In genomic region chr6:101077344-101077743, GRCh38 we compare ENCODE assay signal across 25 cellular contexts.
"Had no signal": no experiment of that assay in that cellular context is flagged by ENCODE, and none has a peak within 500 bp of the region (broad histone marks: within the 10 kb centered on the region; RNA-seq: fewer than 3 reads in every experiment).

No MANE protein-coding gene starts in this region.

- H3K79me2 ChIP-seq: hepatocyte had no signal

- ATAC-seq: effector memory CD8-positive, alpha-beta T cell; esophagus mucosa; foreskin keratinocyte; gastrocnemius medialis; gastroesophageal sphincter; heart left ventricle; heart right ventricle had no signal

- H2AFZ ChIP-seq: hepatocyte had no signal

- H3K36me3 ChIP-seq: colonic mucosa, esophagus muscularis mucosa, esophagus squamous epithelium, gastrocnemius medialis, gastroesophageal sphincter, heart left ventricle, heart right ventricle had no signal

- H3K9me3 ChIP-seq: colonic mucosa, esophagus squamous epithelium, gastrocnemius medialis had no signal

- H3K27me3 ChIP-seq: colonic mucosa, dorsolateral prefrontal cortex, esophagus muscularis mucosa, esophagus squamous epithelium, foreskin keratinocyte, gastrocnemius medialis, gastroesophageal sphincter, heart left ventricle, heart right ventricle, hepatocyte had no signal

- H3K4me2 ChIP-seq: hepatocyte had no signal

- H3K27ac ChIP-seq: colonic mucosa, coronary artery, dorsolateral prefrontal cortex, epithelial cell of prostate, esophagus muscularis mucosa, esophagus squamous epithelium, foreskin keratinocyte, gastrocnemius medialis, gastroesophageal sphincter, heart left ventricle, heart right ventricle, hepatocyte had no signal

- H3K4me1 ChIP-seq: colonic mucosa, esophagus squamous epithelium, gastrocnemius medialis, heart left ventricle, heart right ventricle had no signal

- DNase-seq: colonic mucosa; cortex of kidney; dermis blood vessel endothelial cell; dorsolateral prefrontal cortex; effector CD4-positive, alpha-beta T cell; effector CD8-positive, alpha-beta T cell; effector memory CD4-positive, alpha-beta T cell; effector memory CD8-positive, alpha-beta T cell; endodermal cell; erythroblast; esophagus squamous epithelium; foreskin fibroblast; foreskin keratinocyte; foreskin melanocyte; gastrocnemius medialis; glutamatergic neuron; head of caudate nucleus; heart left ventricle; heart right ventricle had no signal

- H3K4me3 ChIP-seq: colonic mucosa, coronary artery, dorsolateral prefrontal cortex, esophagus muscularis mucosa, esophagus squamous epithelium, gastrocnemius medialis, gastroesophageal sphincter, heart left ventricle, heart right ventricle, hepatocyte had no signal
